Comparison of ENCODE assay signal across 9 cellular contexts in genomic region chr2:217309056-217309455, GRCh38.
"Had no signal": no experiment of that assay in that cellular context is flagged by ENCODE, and none has a peak within 500 bp of the region (broad histone marks: within the 10 kb centered on the region; RNA-seq: fewer than 3 reads in every experiment).

No MANE protein-coding gene starts in this region.

- H3K4me2 ChIP-seq: GM23338 had no signal

- H3K36me3 ChIP-seq: HAP-1 had no signal

- H3K9me3 ChIP-seq: HAP-1 had no signal

- DNase-seq: GM23248, GOT3, H7, H9, HCEC 1CT, HFFc6 had no signal

- H3K9ac ChIP-seq: GM23248 had no signal

- H3K4me3 ChIP-seq: GM23248, GM23338, HAP-1 had no signal

- H3K27ac ChIP-seq: GM23248 had no signal

- ATAC-seq: GM23338, HCT116 had no signal

- H2AFZ ChIP-seq: GM23248, GM23338 had no signal
